2 cellular contexts compared by ENCODE assay signal in genomic region chr10:61456095-61456789, GRCh38.
TF ChIP-seq lines count a peak whose summit lies in the region.

No MANE protein-coding gene starts in this region.

TF ChIP-seq in HEK293, 187 proteins besides CTCF, POLR2A, EP300 and RAD21:
- TF ChIP-seq SCRT2 (tag by site-specific recombination; IDR thresholded peaks at IDR 0.05) (peak; percentile 85), ZNF423 (tag by site-specific recombination; IDR thresholded peaks at IDR 0.05) (no peak), ZNF785 (tag by site-specific recombination; IDR thresholded peaks at IDR 0.05) (no peak), PRDM2 (tag by site-specific recombination; IDR thresholded peaks at IDR 0.05; ENCODE audit: borderline replicate concordance) (no peak), ZNF776 (tag by site-specific recombination; IDR thresholded peaks at IDR 0.05; ENCODE audit: borderline replicate concordance) (no peak), SCRT1 (tag by site-specific recombination; IDR thresholded peaks at IDR 0.05; ENCODE audit: borderline replicate concordance) (peak; percentile 83)

TF ChIP-seq in K562, 482 proteins besides CTCF, POLR2A, EP300 and RAD21:
- TF ChIP-seq SFPQ (IDR thresholded peaks at IDR 0.05; ENCODE audit: low read depth, low read length) (no peak), SMC3 (conservative IDR thresholded peaks at IDR 0.05; ENCODE audit: insufficient read depth, low read depth, low read length) (no peak), HSF4 (CRISPR knock-in tag; IDR thresholded peaks at IDR 0.05; ENCODE audit: borderline replicate concordance) (no peak), RBM17 (IDR thresholded peaks at IDR 0.05; ENCODE audit: borderline replicate concordance, low read depth, low read length) (no peak), ZNF134 (CRISPR knock-in tag; conservative IDR thresholded peaks at IDR 0.05) (no peak), ZBTB33 (CRISPR knock-in tag; IDR thresholded peaks at IDR 0.05) (no peak), VEZF1 (CRISPR knock-in tag; IDR thresholded peaks at IDR 0.05) (no peak), HMBOX1 (IDR thresholded peaks at IDR 0.05) (no peak), ELF1 (tag; IDR thresholded peaks at IDR 0.05) (no peak), TRIM25 (IDR thresholded peaks at IDR 0.05; ENCODE audit: borderline replicate concordance) (no peak), SREBF2 (CRISPR knock-in tag; IDR thresholded peaks at IDR 0.05) (no peak), IRF1 (CRISPR knock-in tag; IDR thresholded peaks at IDR 0.05; ENCODE audit: borderline replicate concordance) (no peak), ARID1B (IDR thresholded peaks at IDR 0.05) (no peak), ESRRB (CRISPR knock-in tag; IDR thresholded peaks at IDR 0.05; ENCODE audit: borderline replicate concordance) (no peak), ZBTB43 (CRISPR knock-in tag; IDR thresholded peaks at IDR 0.05) (no peak), U2AF1 (optimal IDR thresholded peaks at IDR 0.05; ENCODE audit: low read depth, low read length) (no peak), ZNF780A (CRISPR knock-in tag; IDR thresholded peaks at IDR 0.05) (no peak)
TF ChIP-seq in K562: peak in this region for 0.
